In the genomic region with DNA sequence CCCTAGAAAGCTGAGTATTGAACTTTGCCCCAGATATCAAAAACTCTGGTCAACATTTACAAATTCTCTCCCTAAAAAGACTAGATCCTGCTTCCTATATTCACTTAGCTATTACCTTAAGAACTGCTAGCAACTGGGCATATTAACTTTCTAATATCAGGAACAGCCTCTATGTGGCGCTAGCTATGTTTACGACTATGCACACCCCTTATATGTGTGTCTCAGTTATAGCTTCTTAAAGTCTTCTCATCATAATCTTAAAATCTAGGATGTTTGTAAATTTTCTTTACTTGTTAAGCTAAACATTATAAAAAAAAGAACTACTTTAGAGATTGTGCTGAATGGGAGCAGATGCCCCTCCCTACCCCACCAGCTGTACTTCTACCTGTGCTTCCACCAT, we compare ENCODE assay signal across 8 cellular contexts. TPM values are rescaled to one million over a fixed set of nuclear protein-coding genes. Genes with fewer than 3 reads are reported as not detected.
A peak's percentile ranks its signal among the peaks of the same experiment; 100 is the strongest.
DNase-seq lines count a peak whose midpoint lies in the region; ATAC-seq and TF ChIP-seq lines count a peak whose summit lies in the region.

No MANE protein-coding gene starts in this region.

- no peaks in the 10 kb centered on the region for H4K20me1 ChIP-seq in Karpas-422 (ENCODE audit: insufficient read depth, low read depth, low read length)

- H3K9me3 ChIP-seq in Karpas-422 (ENCODE audit: low read length) = no peaks in the 10 kb centered on the region

- H3K36me3 Mint-ChIP-seq in T-helper 1 cell treated with Interleukin-12 subunit alpha and Interleukin-12 subunit beta and Interleukin-4 antibody, amounts not matched to agents 30 μg/mL and 1 μg/mL, for 36 hours (ENCODE audit: low read depth) = peaks cover 16% of the 10 kb centered on the region
- peaks cover 8% of the 10 kb centered on the region for H3K36me3 Mint-ChIP-seq in nephron progenitor cell (ENCODE audit: low read depth)

- peaks cover 40% of the 10 kb centered on the region for H3K4me1 ChIP-seq in Karpas-422 (ENCODE audit: low read length)

- H3K36me3 ChIP-seq in Karpas-422 (ENCODE audit: insufficient read depth, low read length) = peaks cover 13% of the 10 kb centered on the region
- H3K36me3 ChIP-seq in kidney epithelial cell (ENCODE audit: control insufficient read depth, insufficient read depth, low read length) = no peaks in the 10 kb centered on the region

- peak; percentile 28 for TF ChIP-seq CTCF in kidney epithelial cell (IDR thresholded peaks at IDR 0.05; ENCODE audit: insufficient read depth, low read length, poor library complexity, severe bottlenecking)
- no peak for TF ChIP-seq CTCF in nephron progenitor cell (IDR thresholded peaks at IDR 0.05)

- peaks cover 31% of the 10 kb centered on the region for H3K4me1 Mint-ChIP-seq in T-helper 1 cell treated with Interleukin-12 subunit alpha and Interleukin-12 subunit beta and Interleukin-4 antibody, amounts not matched to agents 30 μg/mL and 1 μg/mL, for 36 hours (ENCODE audit: low read depth)
- H3K4me1 Mint-ChIP-seq in nephron progenitor cell = peaks cover 29% of the 10 kb centered on the region

- peak overlapping the region; percentile 82; the same call in 1 of the 2 replicates for H2AFZ ChIP-seq in Karpas-422 (ENCODE audit: low read length)

- intact Hi-C loops in posterior cingulate gyrus (cut with DNase I) = no loop called here

- H3K4me2 ChIP-seq in Karpas-422 (ENCODE audit: low read depth, low read length, poor library complexity, severe bottlenecking) = peak overlapping the region; percentile 95

- H3K9ac ChIP-seq in Karpas-422 (ENCODE audit: low read length) = no peak overlapping the region

- no peaks in the 10 kb centered on the region for H3K9me3 Mint-ChIP-seq in T-helper 1 cell treated with Interleukin-12 subunit alpha and Interleukin-12 subunit beta and Interleukin-4 antibody, amounts not matched to agents 30 μg/mL and 1 μg/mL, for 36 hours
- H3K9me3 Mint-ChIP-seq in nephron progenitor cell = peaks cover 6% of the 10 kb centered on the region

- H3K9me2 ChIP-seq in Karpas-422 (replicated peaks; ENCODE audit: insufficient read depth, low read length) = no peaks in the 10 kb centered on the region

- no peak overlapping the region for H3K27ac Mint-ChIP-seq in T-helper 1 cell treated with Interleukin-12 subunit alpha and Interleukin-12 subunit beta and Interleukin-4 antibody, amounts not matched to agents 30 μg/mL and 1 μg/mL, for 36 hours
- H3K27ac Mint-ChIP-seq in nephron progenitor cell = no peak overlapping the region

- no peak overlapping the region for H3K27ac ChIP-seq in Karpas-422 (ENCODE audit: low read length)

- H3K4me3 Mint-ChIP-seq in T-helper 1 cell treated with Interleukin-12 subunit alpha and Interleukin-12 subunit beta and Interleukin-4 antibody, amounts not matched to agents 30 μg/mL and 1 μg/mL, for 36 hours = peak overlapping the region; percentile 71
- no peak overlapping the region for H3K4me3 Mint-ChIP-seq in nephron progenitor cell

- peaks cover 6% of the 10 kb centered on the region for H3K27me3 Mint-ChIP-seq in T-helper 1 cell treated with Interleukin-12 subunit alpha and Interleukin-12 subunit beta and Interleukin-4 antibody, amounts not matched to agents 30 μg/mL and 1 μg/mL, for 36 hours (ENCODE audit: low read depth)
- peaks cover 40% of the 10 kb centered on the region for H3K27me3 Mint-ChIP-seq in nephron progenitor cell (ENCODE audit: low read depth, poor library complexity)

- H3K79me2 ChIP-seq in Karpas-422 (ENCODE audit: low read length) = peaks cover 43% of the 10 kb centered on the region

- H3K27me3 ChIP-seq in Karpas-422 (ENCODE audit: low read length) (no peaks in the 10 kb centered on the region), kidney epithelial cell (ENCODE audit: control insufficient read depth, insufficient read depth, low read length) (no peaks in the 10 kb centered on the region)

- H3K4me3 ChIP-seq in Karpas-422 (ENCODE audit: low read length) (no peak overlapping the region), kidney epithelial cell (ENCODE audit: low read depth, low read length) (no peak overlapping the region)

- DNase-seq in DMS53 treated with DMSO at 0.1 percent for 48 hours (lab: John Stamatoyannopoulos, UW; ENCODE audit: unreplicated experiment) (peak; percentile 45), Karpas-422 (peak; percentile 83), kidney epithelial cell (ENCODE audit: low read depth) (no peak), posterior cingulate gyrus (no peak), occipital lobe (lab: John Stamatoyannopoulos, UW) (no peak), nephron progenitor cell (no peak)

- no peak for ATAC-seq in GM19463 (IDR thresholded peaks at IDR 0.05; ENCODE audit: unreplicated experiment)

RNA-seq across cellular contexts. Expression of a gene that starts 1.7 kb away (rescaled TPM):
- 32.3 and 73.8 TPM in 2 replicates for total RNA-seq in Karpas-422 (2014; rRNA removed; shearing (Covaris generic); ENCODE audit: low replicate concordance)
- 34.0 and 42.5 TPM in 2 replicates for total RNA-seq in kidney epithelial cell
- total RNA-seq in occipital lobe = 20.4 TPM

RNA-seq across cellular contexts. Expression of a gene that starts 43.0 kb away (rescaled TPM):
- not detected in 2 replicates for total RNA-seq in Karpas-422 (2014; rRNA removed; shearing (Covaris generic); ENCODE audit: low replicate concordance)
- not detected in 2 replicates for total RNA-seq in kidney epithelial cell
- total RNA-seq in occipital lobe = not detected

RNA-seq across cellular contexts. Expression of a gene that starts 47.1 kb away (rescaled TPM):
- total RNA-seq in Karpas-422 (2014; rRNA removed; shearing (Covaris generic); ENCODE audit: low replicate concordance) = 46.4 and 84.2 TPM in 2 replicates
- total RNA-seq in kidney epithelial cell = 29.8 and 30.2 TPM in 2 replicates
- 32.3 TPM for total RNA-seq in occipital lobe

Comparison
In these comparisons a context has a peak if more than half of its experiments do, and no peak if none do; other contexts are left out.
1. DNase-seq: peak in DMS53 treated with DMSO at 0.1 percent for 48 hours (single experiment) and Karpas-422 (single experiment); none in kidney epithelial cell (single experiment), posterior cingulate gyrus (0 of 10), occipital lobe (single experiment) and nephron progenitor cell (single experiment).